ENCODE assay signal across 9 cellular contexts in the genomic region with DNA sequence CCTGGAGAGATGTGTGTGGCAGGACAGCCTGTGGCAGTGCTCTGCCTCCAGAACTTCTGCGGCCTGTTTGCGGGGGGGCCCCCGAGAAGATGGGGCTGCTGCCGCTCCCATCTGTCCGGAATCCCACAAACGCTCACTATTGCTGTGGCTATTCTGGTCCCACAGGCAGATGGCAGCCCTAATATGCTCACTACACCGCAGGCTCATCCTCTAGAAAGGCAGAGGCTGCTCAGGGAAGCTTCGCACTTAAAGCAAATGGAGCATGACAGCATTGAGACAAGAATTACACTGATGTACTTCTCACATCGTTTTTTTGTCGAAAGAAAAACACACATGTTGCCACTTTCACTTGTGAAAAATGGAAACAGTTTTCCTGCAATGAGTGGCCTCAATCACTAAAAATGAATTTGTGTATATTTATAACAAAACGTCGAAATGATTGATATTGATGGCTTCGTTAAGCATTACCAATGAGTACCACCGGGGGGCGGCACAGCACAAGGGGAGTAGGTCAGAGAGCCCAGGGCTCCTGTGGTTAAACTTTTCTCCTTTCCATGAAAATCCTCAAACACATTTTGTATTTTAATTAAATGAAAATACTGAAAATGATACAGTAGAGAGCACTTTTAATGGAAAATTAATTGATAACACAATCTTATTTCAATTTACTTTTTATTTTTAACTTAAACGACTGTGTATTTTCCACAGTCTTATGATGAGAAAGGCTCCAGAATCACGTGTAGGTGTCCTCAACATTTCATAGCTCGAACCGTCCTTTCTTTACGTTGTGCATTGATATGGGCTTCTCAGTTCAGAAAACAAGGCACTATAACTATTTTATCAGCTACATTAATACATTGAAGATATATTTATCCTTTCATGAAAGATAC.
DNase-seq lines count a peak whose midpoint lies in the region; ATAC-seq and TF ChIP-seq lines count a peak whose summit lies in the region.
"Had no signal": no experiment of that assay in that cellular context is flagged by ENCODE, and none has a peak within 500 bp of the region (broad histone marks: within the 10 kb centered on the region; RNA-seq: fewer than 3 reads in every experiment).

No MANE protein-coding gene starts in this region.

- ATAC-seq in HG03460 (IDR thresholded peaks at IDR 0.05; ENCODE audit: unreplicated experiment) (no peak), HG02588 (IDR thresholded peaks at IDR 0.05; ENCODE audit: unreplicated experiment) (no peak)
- ATAC-seq: effector memory CD8-positive, alpha-beta T cell had no signal

- H3K36me3 ChIP-seq in osteoblast (ENCODE audit: insufficient read depth, low read length) = no peaks in the 10 kb centered on the region

- no peaks in the 10 kb centered on the region for H3K79me2 ChIP-seq in osteoblast (ENCODE audit: insufficient read depth, low read length)

- H3K27ac ChIP-seq in osteoblast (ENCODE audit: low read depth, low read length) = no peak overlapping the region

- no peak overlapping the region for H2AFZ ChIP-seq in osteoblast (ENCODE audit: low read length)

- H3K4me3 ChIP-seq in foreskin fibroblast (ENCODE audit: low read depth in 1 of 2, low read length in 2 of 2) = no peak overlapping the region
- H3K4me3 ChIP-seq in osteoblast (ENCODE audit: insufficient read depth, low read length) = no peak overlapping the region

- TF ChIP-seq CTCF in foreskin fibroblast (IDR thresholded peaks at IDR 0.05; ENCODE audit: low read depth, low read length) (peak; percentile 83), osteoblast (IDR thresholded peaks at IDR 0.05; ENCODE audit: extremely low read depth, low read depth, low read length) (peak; percentile 98)

- no peaks in the 10 kb centered on the region for H3K4me1 Mint-ChIP-seq in activated CD4-positive, alpha-beta memory T cell treated with anti-CD3 and anti-CD28 coated beads, Interleukin-2, amount 10 ng/mL, durations not matched to agents 7 days and 5 days

- no peaks in the 10 kb centered on the region for H3K36me3 Mint-ChIP-seq in activated CD4-positive, alpha-beta memory T cell treated with anti-CD3 and anti-CD28 coated beads, Interleukin-2, amount 10 ng/mL, durations not matched to agents 7 days and 5 days (ENCODE audit: low read depth)

- H3K9me3 ChIP-seq in osteoblast (ENCODE audit: low read depth, low read length) = no peaks in the 10 kb centered on the region

- DNase-seq in 8988T = peak; percentile 79
- peak; percentile 87 for DNase-seq in GM03348 (ENCODE audit: low spot score)
- peak; percentile 38 for DNase-seq in NCI-H146 treated with DMSO at 0.1 percent for 48 hours (lab: John Stamatoyannopoulos, UW; ENCODE audit: unreplicated experiment)
- peak; percentile 42 for DNase-seq in activated CD4-positive, alpha-beta memory T cell treated with anti-CD3 and anti-CD28 coated beads, Interleukin-2, amount 10 ng/mL, durations not matched to agents 7 days and 5 days
- peak; percentile 39 to 78 for DNase-seq in foreskin fibroblast
- DNase-seq in osteoblast (ENCODE audit: insufficient read length, low spot score, missing footprints) = peak; percentile 95

- H3K27me3 Mint-ChIP-seq in activated CD4-positive, alpha-beta memory T cell treated with anti-CD3 and anti-CD28 coated beads, Interleukin-2, amount 10 ng/mL, durations not matched to agents 7 days and 5 days = peaks cover 10% of the 10 kb centered on the region

- H3K4me2 ChIP-seq in osteoblast (ENCODE audit: insufficient read depth, low read length) = no peak overlapping the region

- no peak overlapping the region for H3K4me3 Mint-ChIP-seq in activated CD4-positive, alpha-beta memory T cell treated with anti-CD3 and anti-CD28 coated beads, Interleukin-2, amount 10 ng/mL, durations not matched to agents 7 days and 5 days
- H3K4me3 Mint-ChIP-seq: effector memory CD8-positive, alpha-beta T cell had no signal

- H3K27me3 ChIP-seq in osteoblast (ENCODE audit: insufficient read depth, low read length) = peaks cover 49% of the 10 kb centered on the region

- no peaks in the 10 kb centered on the region for H3K9me3 Mint-ChIP-seq in activated CD4-positive, alpha-beta memory T cell treated with anti-CD3 and anti-CD28 coated beads, Interleukin-2, amount 10 ng/mL, durations not matched to agents 7 days and 5 days
- H3K9me3 Mint-ChIP-seq: effector memory CD8-positive, alpha-beta T cell had no signal

- H3K27ac Mint-ChIP-seq in activated CD4-positive, alpha-beta memory T cell treated with anti-CD3 and anti-CD28 coated beads, Interleukin-2, amount 10 ng/mL, durations not matched to agents 7 days and 5 days = no peak overlapping the region
- H3K27ac Mint-ChIP-seq: effector memory CD8-positive, alpha-beta T cell had no signal

- CTCF ChIA-PET in activated CD4-positive, alpha-beta memory T cell treated with anti-CD3 and anti-CD28 coated beads, Interleukin-2, amount 10 ng/mL, durations not matched to agents 7 days and 5 days (lab: Charles Lee) = no interaction called here

- POLR2A ChIA-PET in activated CD4-positive, alpha-beta memory T cell treated with anti-CD3 and anti-CD28 coated beads, Interleukin-2, amount 10 ng/mL, durations not matched to agents 7 days and 5 days (lab: Charles Lee) = no interaction called here

- H4K20me1 ChIP-seq in osteoblast (ENCODE audit: insufficient read depth, low read length) = no peaks in the 10 kb centered on the region

- H3K4me1 ChIP-seq in osteoblast (ENCODE audit: insufficient read depth, low read length) = no peaks in the 10 kb centered on the region

Comparison
In these comparisons a context has a peak if more than half of its experiments do, and no peak if none do; other contexts are left out.
1. DNase-seq: peak in every context shown above with its lines; median percentile 95 in osteoblast; 87 in GM03348; 79 in 8988T; 58 in foreskin fibroblast; 42 in activated CD4-positive, alpha-beta memory T cell treated with anti-CD3 and anti-CD28 coated beads, Interleukin-2, amount 10 ng/mL, durations not matched to agents 7 days and 5 days; 38 in NCI-H146 treated with DMSO at 0.1 percent for 48 hours.